Comparison of ENCODE assay signal across 24 cellular contexts in the genomic region with DNA sequence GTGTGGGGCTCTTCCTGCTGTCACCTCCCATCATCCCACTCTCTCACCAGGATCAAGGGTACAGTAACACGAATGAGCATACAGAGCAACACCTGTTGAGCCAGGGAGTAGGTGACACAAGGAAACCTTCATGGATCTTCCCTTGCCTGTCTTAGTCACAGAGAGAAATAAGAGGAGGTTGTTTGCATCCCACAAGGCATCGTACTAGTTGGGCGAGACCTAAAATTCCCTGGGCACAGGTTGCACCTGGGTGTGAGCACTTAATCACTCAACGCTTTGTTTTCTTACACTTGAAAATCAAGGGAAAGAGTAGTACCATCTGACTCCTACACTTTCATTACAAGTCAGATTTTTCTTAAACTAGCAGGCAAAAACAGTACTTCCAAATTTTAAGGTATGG. TPM values are rescaled to one million over a fixed set of nuclear protein-coding genes. Genes with fewer than 3 reads are reported as not detected.
"Had no signal": no experiment of that assay in that cellular context is flagged by ENCODE, and none has a peak within 500 bp of the region (broad histone marks: within the 10 kb centered on the region; RNA-seq: fewer than 3 reads in every experiment).

No MANE protein-coding gene starts in this region.

- H3K27ac ChIP-seq: ovary, stomach, vagina had no signal

- H3K36me3 ChIP-seq: ovary had no signal

- H3K9me3 ChIP-seq: ovary, stomach, vagina had no signal

- H3K27me3 ChIP-seq: ovary, stomach, vagina had no signal

- DNase-seq: activated CD4-positive, alpha-beta T cell treated with anti-CD3 and anti-CD28 coated beads for 36 hours; activated CD4-positive, CD25-positive, alpha-beta regulatory T cell; activated CD8-positive, alpha-beta memory T cell treated with anti-CD3 and anti-CD28 coated beads, Interleukin-2, amount 10 ng/mL, durations not matched to agents 7 days and 5 days; activated CD8-positive, alpha-beta T cell treated with anti-CD3 and anti-CD28 coated beads, Interleukin-2, amount 10 ng/mL, durations not matched to agents 7 days and 5 days; activated naive CD8-positive, alpha-beta T cell treated with anti-CD3 and anti-CD28 coated beads, Interleukin-2, amount 50 U/mL, for 24 hours; activated T-cell treated with anti-CD3 and anti-CD28 coated beads, Interleukin-2, amount 50 U/mL, for 48 hours; amygdala; central memory CD4-positive, alpha-beta T cell; effector CD4-positive, alpha-beta T cell; foreskin fibroblast; naive thymus-derived CD4-positive, alpha-beta T cell; ovary; retina; stimulated activated CD4-positive, alpha-beta T cell treated with anti-CD3 and anti-CD28 coated beads, Interleukin-15, amount 100 ng/mL, for 24 hours; stimulated activated CD4-positive, alpha-beta T cell treated with anti-CD3 and anti-CD28 coated beads, Interleukin-2, amount 100 ng/mL, for 24 hours; stimulated activated naive B cell treated with anti-CD40 and anti-IgM and Interleukin-4, amounts not matched to agents 10 μg/mL and 1 μg/mL and 100 μg/mL, for 72 hours; stomach; T-helper 1 cell; trophoblast cell had no signal

- ATAC-seq: activated CD4-positive, alpha-beta T cell treated with anti-CD3 and anti-CD28 coated beads for 36 hours; activated CD8-positive, alpha-beta memory T cell treated with anti-CD3 and anti-CD28 coated beads, Interleukin-2, amount 10 ng/mL, durations not matched to agents 7 days and 5 days; activated CD8-positive, alpha-beta T cell treated with anti-CD3 and anti-CD28 coated beads, Interleukin-2, amount 10 ng/mL, durations not matched to agents 7 days and 5 days; activated naive CD8-positive, alpha-beta T cell treated with anti-CD3 and anti-CD28 coated beads, Interleukin-2, amount 50 U/mL, for 24 hours; naive thymus-derived CD4-positive, alpha-beta T cell; stimulated activated naive B cell treated with anti-CD40 and anti-IgM and Interleukin-4, amounts not matched to agents 10 μg/mL and 1 μg/mL and 100 μg/mL, for 72 hours had no signal

- H3K4me3 ChIP-seq: ovary, stomach, vagina had no signal

RNA-seq across cellular contexts. Expression of a gene that starts 27.0 kb away (rescaled TPM):
- total RNA-seq: activated CD4-positive, alpha-beta T cell treated with anti-CD3 and anti-CD28 coated beads for 36 hours; activated CD8-positive, alpha-beta memory T cell treated with anti-CD3 and anti-CD28 coated beads, Interleukin-2, amount 10 ng/mL, durations not matched to agents 7 days and 5 days; activated CD8-positive, alpha-beta T cell treated with anti-CD3 and anti-CD28 coated beads, Interleukin-2, amount 10 ng/mL, durations not matched to agents 7 days and 5 days; activated T-helper 2 cell treated with anti-CD3 and anti-CD28 coated beads, Interferon-gamma antibody, Interleukin-2, Interleukin-4, amounts not matched to agents 10 μg/mL and 5 μg/mL and 100 μg/mL, durations not matched to agents 14 hours and 24 hours and 36 hours; epithelial cell of proximal tubule; lower leg skin; mesothelial cell of epicardium; naive thymus-derived CD4-positive, alpha-beta T cell; ovary; vagina had no signal
- polyA plus RNA-seq: naive thymus-derived CD4-positive, alpha-beta T cell had no signal
